In the genomic region with DNA sequence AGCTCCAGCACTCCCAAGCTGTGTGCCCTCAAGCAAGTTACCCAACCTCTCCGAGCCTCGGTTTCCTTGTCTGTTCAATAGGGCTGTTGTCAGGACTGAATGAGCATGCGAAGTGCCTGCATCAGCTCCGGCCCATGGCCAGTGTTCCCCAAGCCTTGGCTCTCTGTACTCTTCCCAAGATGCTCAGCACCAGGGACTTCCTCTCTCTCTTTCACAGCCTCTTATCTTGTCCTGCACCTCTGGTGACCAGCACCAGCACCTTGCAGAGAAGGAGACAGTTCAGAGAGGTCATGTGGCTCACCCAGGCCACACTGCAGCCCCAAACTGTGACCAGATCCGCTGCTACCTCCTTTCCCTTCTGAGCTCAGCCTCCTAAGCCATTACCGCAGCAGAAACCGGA, we compare ENCODE assay signal across 20 cellular contexts.
DNase-seq lines count a peak whose midpoint lies in the region; ATAC-seq and TF ChIP-seq lines count a peak whose summit lies in the region.
"Had no signal": no experiment of that assay in that cellular context is flagged by ENCODE, and none has a peak within 500 bp of the region (broad histone marks: within the 10 kb centered on the region; RNA-seq: fewer than 3 reads in every experiment).

No MANE protein-coding gene starts in this region.

- no peaks in the 10 kb centered on the region for H4K20me1 ChIP-seq in hepatocyte (ENCODE audit: insufficient read depth, poor library complexity, severe bottlenecking)

- H3K36me3 ChIP-seq in left ventricle myocardium inferior (no peaks in the 10 kb centered on the region), hepatocyte (replicated peaks; ENCODE audit: insufficient read depth, low read depth) (no peaks in the 10 kb centered on the region), parathyroid adenoma (ENCODE audit: control insufficient read depth, insufficient read depth, low read length) (no peaks in the 10 kb centered on the region), neuronal stem cell (replicated peaks in 1 of 2; ENCODE audit: control insufficient read depth in 2 of 2, insufficient read depth in 2 of 2, low read length in 2 of 2) (no peaks in the 10 kb centered on the region)

- H3K27me3 Mint-ChIP-seq in activated CD4-positive, alpha-beta T cell treated with anti-CD3 and anti-CD28 coated beads, Interleukin-2, amount 10 ng/mL, durations not matched to agents 24 days and 14 days, result no peaks in the 10 kb centered on the region

- no peak overlapping the region for H2BK15ac ChIP-seq in neuronal stem cell (ENCODE audit: low read length)

- H3K4ac ChIP-seq in neuronal stem cell (ENCODE audit: low read length), result no peak overlapping the region

- no peak overlapping the region for H2BK120ac ChIP-seq in neuronal stem cell (ENCODE audit: low read depth, low read length)

- no peak overlapping the region for H3K18ac ChIP-seq in neuronal stem cell (ENCODE audit: low read length)

- no peak for ATAC-seq in left ventricle myocardium superior
- ATAC-seq: GM23338 had no signal

- H3K79me1 ChIP-seq in neuronal stem cell (ENCODE audit: low read depth, low read length), result no peaks in the 10 kb centered on the region

- no peak overlapping the region for H3K27ac Mint-ChIP-seq in activated CD4-positive, alpha-beta T cell treated with anti-CD3 and anti-CD28 coated beads, Interleukin-2, amount 10 ng/mL, durations not matched to agents 24 days and 14 days
- H3K27ac Mint-ChIP-seq: GM23338 had no signal

- no peaks in the 10 kb centered on the region for H3K9me2 ChIP-seq in hepatocyte (replicated peaks; ENCODE audit: insufficient read depth)

- H3K27me3 ChIP-seq in left ventricle myocardium inferior (ENCODE audit: low read depth), result peaks cover 30% of the 10 kb centered on the region
- no peaks in the 10 kb centered on the region for H3K27me3 ChIP-seq in hepatocyte
- no peaks in the 10 kb centered on the region for H3K27me3 ChIP-seq in parathyroid adenoma (ENCODE audit: control insufficient read depth, insufficient read depth, low read length)
- peaks cover 0 to 3% (median 0%) of the 10 kb centered on the region in 3 experiments for H3K27me3 ChIP-seq in neuronal stem cell (ENCODE audit: control insufficient read depth in 3 of 3, insufficient read depth in 3 of 3, low read depth in 1 of 3, low read length in 3 of 3)

- DNase-seq in left ventricle myocardium superior, result peak; percentile 7
- no peak for DNase-seq in left ventricle myocardium inferior
- no peak for DNase-seq in hepatocyte (ENCODE audit: low spot score)
- DNase-seq in DMS114 treated with DMSO at 0.1 percent for 48 hours (lab: John Stamatoyannopoulos, UW; ENCODE audit: unreplicated experiment), result no peak
- DNase-seq in neuronal stem cell (ENCODE audit: low spot score), result no peak
- DNase-seq in activated CD4-positive, alpha-beta T cell treated with anti-CD3 and anti-CD28 coated beads, Interleukin-2, amount 10 ng/mL, durations not matched to agents 24 days and 14 days, result no peak
- no peak for DNase-seq in NCI-H345 (lab: John Stamatoyannopoulos, UW)
- DNase-seq: 8988T, DMS53, GDM1, HCEC 1CT, MV-4-11, NCI-H1694 treated with DMSO at 0.1 percent for 48 hours, NCI-H2081 treated with DMSO at 0.1 percent for 48 hours, NCI-H446 treated with DMSO at 0.1 percent for 48 hours, NCI-H526 treated with DMSO at 0.1 percent for 48 hours, Right ventricle myocardium superior had no signal

- intact Hi-C loops in left ventricle myocardium superior (cut with micrococcal nuclease), result no loop called here
- intact Hi-C loops in left ventricle myocardium inferior (cut with micrococcal nuclease), result no loop called here
- intact Hi-C loops in activated CD4-positive, alpha-beta T cell treated with anti-CD3 and anti-CD28 coated beads, Interleukin-2, amount 10 ng/mL, durations not matched to agents 24 days and 14 days (cut with micrococcal nuclease), result no loop called here

- H3K36me3 Mint-ChIP-seq in activated CD4-positive, alpha-beta T cell treated with anti-CD3 and anti-CD28 coated beads, Interleukin-2, amount 10 ng/mL, durations not matched to agents 24 days and 14 days (ENCODE audit: low read depth), result no peaks in the 10 kb centered on the region

- H3K4me3 ChIP-seq in left ventricle myocardium inferior (no peak overlapping the region), hepatocyte (no peak overlapping the region), parathyroid adenoma (ENCODE audit: low read depth, low read length) (no peak overlapping the region), neuronal stem cell (ENCODE audit: low read length in 2 of 2) (no peak overlapping the region)
- H3K4me3 ChIP-seq: GM23338 had no signal

- TF ChIP-seq CTCF in left ventricle myocardium inferior (IDR thresholded peaks at IDR 0.05; ENCODE audit: borderline replicate concordance) (no peak), hepatocyte (IDR thresholded peaks at IDR 0.05; ENCODE audit: poor library complexity) (no peak), parathyroid adenoma (IDR thresholded peaks at IDR 0.05) (no peak)

- no peak overlapping the region for H3K27ac ChIP-seq in left ventricle myocardium inferior (replicated peaks)
- H3K27ac ChIP-seq in hepatocyte, result peak overlapping the region; percentile 73
- H3K27ac ChIP-seq in parathyroid adenoma, result peak overlapping the region; percentile 58
- H3K27ac ChIP-seq in neuronal stem cell (replicated peaks; ENCODE audit: low read length), result no peak overlapping the region
- H3K27ac ChIP-seq: C4-2B had no signal

- H3K4me2 ChIP-seq in hepatocyte (no peak overlapping the region), parathyroid adenoma (ENCODE audit: low read length) (peak overlapping the region; percentile 13), neuronal stem cell (ENCODE audit: insufficient read depth, low read length, poor library complexity, severe bottlenecking) (no peak overlapping the region)
- H3K4me2 ChIP-seq: GM23338 had no signal

- WGBS in hepatocyte (ENCODE audit: low lambda C conversion rate, missing lambda C conversion rate), result 82% methylated on average over 7 of the region's 7 CpGs
- no CpG with 5 or more reads among the region's 7 CpGs for WGBS in neuronal stem cell (ENCODE audit: extremely low coverage in 2 of 2, insufficient read length in 2 of 2, insufficient replicate concordance in 1 of 2), 2 donors

- no peak overlapping the region for H3K4me3 Mint-ChIP-seq in activated CD4-positive, alpha-beta T cell treated with anti-CD3 and anti-CD28 coated beads, Interleukin-2, amount 10 ng/mL, durations not matched to agents 24 days and 14 days
- H3K4me3 Mint-ChIP-seq: GM23338 had no signal

- H2AFZ ChIP-seq in hepatocyte (no peak overlapping the region), parathyroid adenoma (peak overlapping the region; percentile 5), neuronal stem cell (ENCODE audit: low read length) (no peak overlapping the region)
- H2AFZ ChIP-seq: GM23338 had no signal

- no peak overlapping the region for H3K9ac ChIP-seq in parathyroid adenoma
- H3K9ac ChIP-seq in neuronal stem cell (ENCODE audit: low read depth, low read length, poor library complexity), result no peak overlapping the region

- no peaks in the 10 kb centered on the region for H3K4me1 Mint-ChIP-seq in activated CD4-positive, alpha-beta T cell treated with anti-CD3 and anti-CD28 coated beads, Interleukin-2, amount 10 ng/mL, durations not matched to agents 24 days and 14 days

- no peak overlapping the region for H4K91ac ChIP-seq in neuronal stem cell (ENCODE audit: low read depth, low read length, poor library complexity)

- no peak overlapping the region for H3K14ac ChIP-seq in neuronal stem cell (ENCODE audit: low read length)

- no peak overlapping the region for H2AK5ac ChIP-seq in neuronal stem cell (ENCODE audit: low read depth, low read length)

- no peak overlapping the region for H3K23ac ChIP-seq in neuronal stem cell (ENCODE audit: low read depth, low read length, poor library complexity)

- H3K4me1 ChIP-seq in left ventricle myocardium inferior (no peaks in the 10 kb centered on the region), hepatocyte (ENCODE audit: insufficient read depth) (peaks cover under 1% of the 10 kb centered on the region), parathyroid adenoma (no peaks in the 10 kb centered on the region), neuronal stem cell (ENCODE audit: control insufficient read depth in 2 of 2, insufficient read depth in 1 of 2, low read depth in 1 of 2, low read length in 2 of 2) (no peaks in the 10 kb centered on the region)

- H3K9me3 ChIP-seq in left ventricle myocardium inferior (replicated peaks) (peaks cover 9% of the 10 kb centered on the region), hepatocyte (ENCODE audit: low read depth) (no peaks in the 10 kb centered on the region), parathyroid adenoma (ENCODE audit: control insufficient read depth, low read length) (no peaks in the 10 kb centered on the region), neuronal stem cell (replicated peaks in 1 of 2; ENCODE audit: control insufficient read depth in 2 of 2, insufficient read depth in 1 of 2, low read depth in 1 of 2, low read length in 2 of 2) (peaks cover 0 to 7% of the 10 kb centered on the region in 2 donors)

- H2BK12ac ChIP-seq in neuronal stem cell (ENCODE audit: low read length), result no peak overlapping the region

- no peak overlapping the region for H4K8ac ChIP-seq in neuronal stem cell (ENCODE audit: low read depth, low read length)

- H3K79me2 ChIP-seq in hepatocyte (no peaks in the 10 kb centered on the region), parathyroid adenoma (no peaks in the 10 kb centered on the region)

- H2BK5ac ChIP-seq in neuronal stem cell (ENCODE audit: low read length), result no peak overlapping the region

- H3K9me3 Mint-ChIP-seq in activated CD4-positive, alpha-beta T cell treated with anti-CD3 and anti-CD28 coated beads, Interleukin-2, amount 10 ng/mL, durations not matched to agents 24 days and 14 days, result no peaks in the 10 kb centered on the region

Comparison
In these comparisons a context has a peak if more than half of its experiments do, and no peak if none do; other contexts are left out.
1. H3K27ac ChIP-seq: peak in hepatocyte (single experiment) and parathyroid adenoma (single experiment); none in left ventricle myocardium inferior (single experiment) and neuronal stem cell (single experiment).